1 cellular context compared by ENCODE assay signal in the genomic region with DNA sequence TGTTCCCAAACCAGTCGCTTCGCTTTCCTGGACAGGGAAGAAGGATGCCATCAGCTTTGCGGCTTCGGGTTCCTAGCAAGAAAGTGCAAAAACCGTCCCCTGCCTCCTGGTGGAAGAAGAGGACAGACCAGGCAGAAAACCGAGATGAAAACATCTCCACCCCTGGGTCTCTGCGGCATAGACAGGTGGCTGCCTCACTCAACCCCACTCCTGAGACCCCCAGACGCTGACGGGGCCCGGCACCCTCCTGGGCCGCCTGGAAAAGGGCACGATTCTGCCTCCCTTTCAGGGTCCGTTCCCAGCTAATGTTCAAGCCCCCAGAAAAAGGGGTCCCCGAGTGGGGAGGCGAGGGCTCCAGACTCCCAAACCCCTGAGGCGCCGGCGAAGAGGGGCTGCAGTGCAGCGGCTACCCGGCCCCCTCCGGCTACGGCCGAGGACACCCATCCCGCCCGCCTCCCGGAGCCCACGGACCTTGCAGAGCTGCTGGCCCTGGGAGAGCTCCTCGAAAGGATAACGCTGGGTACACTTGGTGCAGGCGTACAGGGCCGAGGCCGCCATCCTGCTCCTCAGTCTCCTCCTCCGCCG.
TF ChIP-seq lines count a peak whose summit lies in the region.

No MANE protein-coding gene starts in this region.

TF ChIP-seq in HepG2, 621 proteins besides CTCF, POLR2A, EP300 and RAD21 (continued from another document and continues in another):
- TF ChIP-seq, protein P1, sequence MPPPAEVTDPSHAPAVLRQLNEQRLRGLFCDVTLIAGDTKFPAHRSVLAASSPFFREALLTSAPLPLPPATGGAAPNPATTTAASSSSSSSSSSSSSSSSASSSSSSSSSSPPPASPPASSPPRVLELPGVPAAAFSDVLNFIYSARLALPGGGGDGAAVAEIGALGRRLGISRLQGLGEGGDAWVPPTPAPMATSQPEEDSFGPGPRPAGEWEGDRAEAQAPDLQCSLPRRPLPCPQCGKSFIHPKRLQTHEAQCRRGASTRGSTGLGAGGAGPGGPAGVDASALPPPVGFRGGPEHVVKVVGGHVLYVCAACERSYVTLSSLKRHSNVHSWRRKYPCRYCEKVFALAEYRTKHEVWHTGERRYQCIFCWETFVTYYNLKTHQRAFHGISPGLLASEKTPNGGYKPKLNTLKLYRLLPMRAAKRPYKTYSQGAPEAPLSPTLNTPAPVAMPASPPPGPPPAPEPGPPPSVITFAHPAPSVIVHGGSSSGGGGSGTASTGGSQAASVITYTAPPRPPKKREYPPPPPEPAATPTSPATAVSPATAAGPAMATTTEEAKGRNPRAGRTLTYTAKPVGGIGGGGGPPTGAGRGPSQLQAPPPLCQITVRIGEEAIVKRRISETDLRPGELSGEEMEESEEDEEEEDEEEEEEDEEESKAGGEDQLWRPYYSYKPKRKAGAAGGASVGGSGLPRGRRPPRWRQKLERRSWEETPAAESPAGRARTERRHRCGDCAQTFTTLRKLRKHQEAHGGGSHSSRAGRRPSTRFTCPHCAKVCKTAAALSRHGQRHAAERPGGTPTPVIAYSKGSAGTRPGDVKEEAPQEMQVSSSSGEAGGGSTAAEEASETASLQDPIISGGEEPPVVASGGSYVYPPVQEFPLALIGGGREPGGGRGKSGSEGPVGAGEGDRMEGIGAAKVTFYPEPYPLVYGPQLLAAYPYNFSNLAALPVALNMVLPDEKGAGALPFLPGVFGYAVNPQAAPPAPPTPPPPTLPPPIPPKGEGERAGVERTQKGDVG (CRISPR knock-in tag; IDR thresholded peaks at IDR 0.05; ENCODE audit: borderline replicate concordance): no peak
- TF ChIP-seq PHF21A (CRISPR knock-in tag; IDR thresholded peaks at IDR 0.05) (no peak), ZNF660 (CRISPR knock-in tag; IDR thresholded peaks at IDR 0.05; ENCODE audit: borderline replicate concordance, low read depth) (no peak), KAT8 (CRISPR knock-in tag; IDR thresholded peaks at IDR 0.05) (no peak), CBX5 (CRISPR knock-in tag; IDR thresholded peaks at IDR 0.05; ENCODE audit: borderline replicate concordance) (no peak), SSRP1 (CRISPR knock-in tag; IDR thresholded peaks at IDR 0.05) (no peak), EZH2 (conservative IDR thresholded peaks at IDR 0.05; ENCODE audit: low read depth, low read length) (no peak), EED (CRISPR knock-in tag; IDR thresholded peaks at IDR 0.05) (no peak), ZNF230 (CRISPR knock-in tag; IDR thresholded peaks at IDR 0.05) (0 out of 2 replicates have a peak, but pooled peaks have one; percentile 44), HIVEP1 (CRISPR knock-in tag; IDR thresholded peaks at IDR 0.05) (no peak), ZNF670 (CRISPR knock-in tag; IDR thresholded peaks at IDR 0.05; ENCODE audit: borderline replicate concordance) (no peak), ZNF766 (CRISPR knock-in tag; IDR thresholded peaks at IDR 0.05; ENCODE audit: borderline replicate concordance) (no peak), HNF4A (CRISPR knock-in tag; IDR thresholded peaks at IDR 0.05) (no peak), ZNF788 (CRISPR knock-in tag; IDR thresholded peaks at IDR 0.05; ENCODE audit: borderline replicate concordance) (no peak), ZBTB3 (CRISPR knock-in tag; IDR thresholded peaks at IDR 0.05; ENCODE audit: borderline replicate concordance, low read depth) (no peak), ZNF34 (CRISPR knock-in tag; IDR thresholded peaks at IDR 0.05; ENCODE audit: borderline replicate concordance) (0 out of 2 replicates have a peak, but pooled peaks have one; percentile 63), YEATS2 (CRISPR knock-in tag; IDR thresholded peaks at IDR 0.05; ENCODE audit: borderline replicate concordance) (no peak), TEAD3 (CRISPR knock-in tag; optimal IDR thresholded peaks at IDR 0.05; ENCODE audit: borderline replicate concordance) (no peak), SRSF1 (optimal IDR thresholded peaks at IDR 0.05; ENCODE audit: low read depth, low read length) (no peak), GTF2F1 (IDR thresholded peaks at IDR 0.05; ENCODE audit: low read length) (no peak), HDAC1 (CRISPR knock-in tag; IDR thresholded peaks at IDR 0.05) (no peak), CBX2 (IDR thresholded peaks at IDR 0.05; ENCODE audit: low read depth, low read length) (no peak), CBX2 (CRISPR knock-in tag; IDR thresholded peaks at IDR 0.05; ENCODE audit: low read depth) (no peak), ZNF17 (CRISPR knock-in tag; IDR thresholded peaks at IDR 0.05) (no peak), ZNF33A (CRISPR knock-in tag; IDR thresholded peaks at IDR 0.05; ENCODE audit: borderline replicate concordance) (no peak), PCBP2 (optimal IDR thresholded peaks at IDR 0.05; ENCODE audit: low read depth, low read length, poor library complexity, severe bottlenecking) (no peak), DPF2 (CRISPR knock-in tag; IDR thresholded peaks at IDR 0.05; ENCODE audit: borderline replicate concordance, low read depth) (no peak), ARHGAP35 (CRISPR knock-in tag; IDR thresholded peaks at IDR 0.05; ENCODE audit: borderline replicate concordance) (no peak), NPAS2 (CRISPR knock-in tag; IDR thresholded peaks at IDR 0.05; ENCODE audit: borderline replicate concordance) (no peak), U2AF2 (IDR thresholded peaks at IDR 0.05; ENCODE audit: low read depth, low read length) (no peak), ZBTB1 (CRISPR knock-in tag; IDR thresholded peaks at IDR 0.05; ENCODE audit: borderline replicate concordance) (no peak), ZFP1 (CRISPR knock-in tag; IDR thresholded peaks at IDR 0.05) (no peak), SNAI1 (CRISPR knock-in tag; IDR thresholded peaks at IDR 0.05; ENCODE audit: borderline replicate concordance) (peak; percentile 28; the same call in 1 of the 2 replicates), HMG20A (CRISPR knock-in tag; IDR thresholded peaks at IDR 0.05; ENCODE audit: borderline replicate concordance) (no peak), MEIS1 (CRISPR knock-in tag; IDR thresholded peaks at IDR 0.05; ENCODE audit: borderline replicate concordance) (no peak), RCOR2 (CRISPR knock-in tag; IDR thresholded peaks at IDR 0.05) (no peak), ZNF292 (CRISPR knock-in tag; IDR thresholded peaks at IDR 0.05; ENCODE audit: borderline replicate concordance, low read depth) (peak; percentile 27; the same call in 1 of the 2 replicates), TRIM24 (CRISPR knock-in tag; IDR thresholded peaks at IDR 0.05) (no peak), CBFB (CRISPR knock-in tag; IDR thresholded peaks at IDR 0.05) (no peak)
- TF ChIP-seq, protein P2, sequence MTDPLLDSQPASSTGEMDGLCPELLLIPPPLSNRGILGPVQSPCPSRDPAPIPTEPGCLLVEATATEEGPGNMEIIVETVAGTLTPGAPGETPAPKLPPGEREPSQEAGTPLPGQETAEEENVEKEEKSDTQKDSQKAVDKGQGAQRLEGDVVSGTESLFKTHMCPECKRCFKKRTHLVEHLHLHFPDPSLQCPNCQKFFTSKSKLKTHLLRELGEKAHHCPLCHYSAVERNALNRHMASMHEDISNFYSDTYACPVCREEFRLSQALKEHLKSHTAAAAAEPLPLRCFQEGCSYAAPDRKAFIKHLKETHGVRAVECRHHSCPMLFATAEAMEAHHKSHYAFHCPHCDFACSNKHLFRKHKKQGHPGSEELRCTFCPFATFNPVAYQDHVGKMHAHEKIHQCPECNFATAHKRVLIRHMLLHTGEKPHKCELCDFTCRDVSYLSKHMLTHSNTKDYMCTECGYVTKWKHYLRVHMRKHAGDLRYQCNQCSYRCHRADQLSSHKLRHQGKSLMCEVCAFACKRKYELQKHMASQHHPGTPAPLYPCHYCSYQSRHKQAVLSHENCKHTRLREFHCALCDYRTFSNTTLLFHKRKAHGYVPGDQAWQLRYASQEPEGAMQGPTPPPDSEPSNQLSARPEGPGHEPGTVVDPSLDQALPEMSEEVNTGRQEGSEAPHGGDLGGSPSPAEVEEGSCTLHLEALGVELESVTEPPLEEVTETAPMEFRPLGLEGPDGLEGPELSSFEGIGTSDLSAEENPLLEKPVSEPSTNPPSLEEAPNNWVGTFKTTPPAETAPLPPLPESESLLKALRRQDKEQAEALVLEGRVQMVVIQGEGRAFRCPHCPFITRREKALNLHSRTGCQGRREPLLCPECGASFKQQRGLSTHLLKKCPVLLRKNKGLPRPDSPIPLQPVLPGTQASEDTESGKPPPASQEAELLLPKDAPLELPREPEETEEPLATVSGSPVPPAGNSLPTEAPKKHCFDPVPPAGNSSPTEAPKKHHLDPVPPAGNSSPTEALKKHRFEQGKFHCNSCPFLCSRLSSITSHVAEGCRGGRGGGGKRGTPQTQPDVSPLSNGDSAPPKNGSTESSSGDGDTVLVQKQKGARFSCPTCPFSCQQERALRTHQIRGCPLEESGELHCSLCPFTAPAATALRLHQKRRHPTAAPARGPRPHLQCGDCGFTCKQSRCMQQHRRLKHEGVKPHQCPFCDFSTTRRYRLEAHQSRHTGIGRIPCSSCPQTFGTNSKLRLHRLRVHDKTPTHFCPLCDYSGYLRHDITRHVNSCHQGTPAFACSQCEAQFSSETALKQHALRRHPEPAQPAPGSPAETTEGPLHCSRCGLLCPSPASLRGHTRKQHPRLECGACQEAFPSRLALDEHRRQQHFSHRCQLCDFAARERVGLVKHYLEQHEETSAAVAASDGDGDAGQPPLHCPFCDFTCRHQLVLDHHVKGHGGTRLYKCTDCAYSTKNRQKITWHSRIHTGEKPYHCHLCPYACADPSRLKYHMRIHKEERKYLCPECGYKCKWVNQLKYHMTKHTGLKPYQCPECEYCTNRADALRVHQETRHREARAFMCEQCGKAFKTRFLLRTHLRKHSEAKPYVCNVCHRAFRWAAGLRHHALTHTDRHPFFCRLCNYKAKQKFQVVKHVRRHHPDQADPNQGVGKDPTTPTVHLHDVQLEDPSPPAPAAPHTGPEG (CRISPR knock-in tag; IDR thresholded peaks at IDR 0.05): no peak
- TF ChIP-seq, protein P3, sequence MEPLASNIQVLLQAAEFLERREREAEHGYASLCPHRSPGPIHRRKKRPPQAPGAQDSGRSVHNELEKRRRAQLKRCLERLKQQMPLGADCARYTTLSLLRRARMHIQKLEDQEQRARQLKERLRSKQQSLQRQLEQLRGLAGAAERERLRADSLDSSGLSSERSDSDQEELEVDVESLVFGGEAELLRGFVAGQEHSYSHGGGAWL (CRISPR knock-in tag; IDR thresholded peaks at IDR 0.05): 0 out of 2 replicates have a peak, but pooled peaks have one; percentile 31
- TF ChIP-seq, protein P4, sequence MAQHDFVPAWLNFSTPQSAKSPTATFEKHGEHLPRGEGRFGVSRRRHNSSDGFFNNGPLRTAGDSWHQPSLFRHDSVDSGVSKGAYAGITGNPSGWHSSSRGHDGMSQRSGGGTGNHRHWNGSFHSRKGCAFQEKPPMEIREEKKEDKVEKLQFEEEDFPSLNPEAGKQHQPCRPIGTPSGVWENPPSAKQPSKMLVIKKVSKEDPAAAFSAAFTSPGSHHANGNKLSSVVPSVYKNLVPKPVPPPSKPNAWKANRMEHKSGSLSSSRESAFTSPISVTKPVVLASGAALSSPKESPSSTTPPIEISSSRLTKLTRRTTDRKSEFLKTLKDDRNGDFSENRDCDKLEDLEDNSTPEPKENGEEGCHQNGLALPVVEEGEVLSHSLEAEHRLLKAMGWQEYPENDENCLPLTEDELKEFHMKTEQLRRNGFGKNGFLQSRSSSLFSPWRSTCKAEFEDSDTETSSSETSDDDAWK (CRISPR knock-in tag; IDR thresholded peaks at IDR 0.05): no peak
- TF ChIP-seq, protein P5, sequence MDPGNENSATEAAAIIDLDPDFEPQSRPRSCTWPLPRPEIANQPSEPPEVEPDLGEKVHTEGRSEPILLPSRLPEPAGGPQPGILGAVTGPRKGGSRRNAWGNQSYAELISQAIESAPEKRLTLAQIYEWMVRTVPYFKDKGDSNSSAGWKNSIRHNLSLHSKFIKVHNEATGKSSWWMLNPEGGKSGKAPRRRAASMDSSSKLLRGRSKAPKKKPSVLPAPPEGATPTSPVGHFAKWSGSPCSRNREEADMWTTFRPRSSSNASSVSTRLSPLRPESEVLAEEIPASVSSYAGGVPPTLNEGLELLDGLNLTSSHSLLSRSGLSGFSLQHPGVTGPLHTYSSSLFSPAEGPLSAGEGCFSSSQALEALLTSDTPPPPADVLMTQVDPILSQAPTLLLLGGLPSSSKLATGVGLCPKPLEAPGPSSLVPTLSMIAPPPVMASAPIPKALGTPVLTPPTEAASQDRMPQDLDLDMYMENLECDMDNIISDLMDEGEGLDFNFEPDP (CRISPR knock-in tag; conservative IDR thresholded peaks at IDR 0.05): no peak
- TF ChIP-seq, protein P6, sequence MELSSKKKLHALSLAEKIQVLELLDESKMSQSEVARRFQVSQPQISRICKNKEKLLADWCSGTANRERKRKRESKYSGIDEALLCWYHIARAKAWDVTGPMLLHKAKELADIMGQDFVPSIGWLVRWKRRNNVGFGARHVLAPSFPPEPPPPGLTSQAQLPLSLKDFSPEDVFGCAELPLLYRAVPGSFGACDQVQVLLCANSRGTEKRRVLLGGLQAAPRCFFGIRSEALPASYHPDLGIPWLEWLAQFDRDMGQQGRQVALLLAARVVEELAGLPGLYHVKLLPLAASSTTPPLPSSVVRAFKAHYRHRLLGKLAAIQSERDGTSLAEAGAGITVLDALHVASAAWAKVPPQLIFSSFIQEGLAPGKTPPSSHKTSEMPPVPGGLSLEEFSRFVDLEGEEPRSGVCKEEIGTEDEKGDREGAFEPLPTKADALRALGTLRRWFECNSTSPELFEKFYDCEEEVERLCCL (CRISPR knock-in tag; IDR thresholded peaks at IDR 0.05; ENCODE audit: borderline replicate concordance): peak; percentile 58; the same call in 1 of the 2 replicates
- TF ChIP-seq, protein P7, sequence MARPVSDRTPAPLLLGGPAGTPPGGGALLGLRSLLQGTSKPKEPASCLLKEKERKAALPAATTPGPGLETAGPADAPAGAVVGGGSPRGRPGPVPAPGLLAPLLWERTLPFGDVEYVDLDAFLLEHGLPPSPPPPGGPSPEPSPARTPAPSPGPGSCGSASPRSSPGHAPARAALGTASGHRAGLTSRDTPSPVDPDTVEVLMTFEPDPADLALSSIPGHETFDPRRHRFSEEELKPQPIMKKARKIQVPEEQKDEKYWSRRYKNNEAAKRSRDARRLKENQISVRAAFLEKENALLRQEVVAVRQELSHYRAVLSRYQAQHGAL (CRISPR knock-in tag; IDR thresholded peaks at IDR 0.05; ENCODE audit: not compliant biosample characterization): no peak
- TF ChIP-seq, protein P8, sequence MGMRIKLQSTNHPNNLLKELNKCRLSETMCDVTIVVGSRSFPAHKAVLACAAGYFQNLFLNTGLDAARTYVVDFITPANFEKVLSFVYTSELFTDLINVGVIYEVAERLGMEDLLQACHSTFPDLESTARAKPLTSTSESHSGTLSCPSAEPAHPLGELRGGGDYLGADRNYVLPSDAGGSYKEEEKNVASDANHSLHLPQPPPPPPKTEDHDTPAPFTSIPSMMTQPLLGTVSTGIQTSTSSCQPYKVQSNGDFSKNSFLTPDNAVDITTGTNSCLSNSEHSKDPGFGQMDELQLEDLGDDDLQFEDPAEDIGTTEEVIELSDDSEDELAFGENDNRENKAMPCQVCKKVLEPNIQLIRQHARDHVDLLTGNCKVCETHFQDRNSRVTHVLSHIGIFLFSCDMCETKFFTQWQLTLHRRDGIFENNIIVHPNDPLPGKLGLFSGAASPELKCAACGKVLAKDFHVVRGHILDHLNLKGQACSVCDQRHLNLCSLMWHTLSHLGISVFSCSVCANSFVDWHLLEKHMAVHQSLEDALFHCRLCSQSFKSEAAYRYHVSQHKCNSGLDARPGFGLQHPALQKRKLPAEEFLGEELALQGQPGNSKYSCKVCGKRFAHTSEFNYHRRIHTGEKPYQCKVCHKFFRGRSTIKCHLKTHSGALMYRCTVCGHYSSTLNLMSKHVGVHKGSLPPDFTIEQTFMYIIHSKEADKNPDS (CRISPR knock-in tag; IDR thresholded peaks at IDR 0.05): no peak
